15 cellular contexts compared by ENCODE assay signal in genomic region chr2:200159829-200160781, GRCh38.
DNase-seq lines count a peak whose midpoint lies in the region; ATAC-seq lines count a peak whose summit lies in the region.
"Had no signal": no experiment of that assay in that cellular context is flagged by ENCODE, and none has a peak within 500 bp of the region (broad histone marks: within the 10 kb centered on the region; RNA-seq: fewer than 3 reads in every experiment).

No MANE protein-coding gene starts in this region.

- ATAC-seq in esophagus mucosa = no peak

- H3K4me1 ChIP-seq in HUES64 (ENCODE audit: insufficient read depth, low read length) = peaks cover 18% of the 10 kb centered on the region

- peaks cover 14% of the 10 kb centered on the region for H3K9me3 ChIP-seq in HUES64 (ENCODE audit: insufficient read depth, low read depth, low read length)
- H3K9me3 ChIP-seq: left ventricle myocardium inferior, upper lobe of left lung had no signal

- no peak overlapping the region for H3K9ac ChIP-seq in HUES64 (ENCODE audit: low read depth, low read length)

- H3K27me3 ChIP-seq in HUES64 (ENCODE audit: insufficient read depth, low read length) = no peaks in the 10 kb centered on the region
- H3K27me3 ChIP-seq: upper lobe of left lung had no signal

- peak; percentile 17 for DNase-seq in AG08395 (ENCODE audit: low spot score)
- peak; percentile 41 for DNase-seq in astrocyte of the hippocampus (ENCODE audit: low read depth, low spot score)
- DNase-seq in kidney tubule cell (ENCODE audit: low spot score) = peak; percentile 27
- no peak for DNase-seq in NCI-H187 treated with DMSO at 0.1 percent for 48 hours (lab: John Stamatoyannopoulos, UW)
- no peak for DNase-seq in germinal center (ENCODE audit: low spot score)
- DNase-seq in OCI-M1 (lab: John Stamatoyannopoulos, UW) = no peak
- DNase-seq: activated CD4-positive, alpha-beta T cell treated with anti-CD3 and anti-CD28 coated beads, Interleukin-2, amount 50 U/mL, for 1 hour; aorta; effector memory CD4-positive, alpha-beta T cell; Karpas-422; left ventricle myocardium inferior; stimulated activated CD8-positive, alpha-beta memory T cell treated with anti-CD3 and anti-CD28 coated beads, Interleukin-4, amount 100 ng/mL, for 48 hours; upper lobe of left lung had no signal

- H3K27ac ChIP-seq in HUES64 (ENCODE audit: low read depth, low read length) = peak overlapping the region; percentile 71; the same call in 1 of the 2 replicates
- H3K27ac ChIP-seq: left ventricle myocardium inferior, upper lobe of left lung had no signal

- no peaks in the 10 kb centered on the region for H3K36me3 ChIP-seq in HUES64 (ENCODE audit: insufficient read depth, low read length)
- H3K36me3 ChIP-seq: left ventricle myocardium inferior, upper lobe of left lung had no signal

- H3K4me3 ChIP-seq in HUES64 (ENCODE audit: low read length) = no peak overlapping the region
- H3K4me3 ChIP-seq: left ventricle myocardium inferior, upper lobe of left lung had no signal

- 81% methylated on average over 11 of the region's 11 CpGs for WGBS in HUES64

Comparison
In these comparisons a context has a peak if more than half of its experiments do, and no peak if none do; other contexts are left out.
1. DNase-seq: peak in AG08395 (single experiment), astrocyte of the hippocampus (single experiment) and kidney tubule cell (single experiment); none in NCI-H187 treated with DMSO at 0.1 percent for 48 hours (single experiment), germinal center (single experiment) and OCI-M1 (single experiment).